2 cellular contexts compared by ENCODE assay signal in genomic region chr12:39660101-39660500, GRCh38.
TF ChIP-seq lines count a peak whose summit lies in the region.

No MANE protein-coding gene starts in this region.

TF ChIP-seq in GM23338, 12 proteins besides CTCF, POLR2A, EP300 and RAD21 (continued from another document):
- TF ChIP-seq REST (IDR thresholded peaks at IDR 0.05; ENCODE audit: unreplicated experiment), result no peak
- TF ChIP-seq CREB1 (CRISPR knock-in tag; IDR thresholded peaks at IDR 0.05; ENCODE audit: low read depth), result no peak
- TF ChIP-seq STAT1 (IDR thresholded peaks at IDR 0.05; ENCODE audit: unreplicated experiment), result no peak
- no peak for TF ChIP-seq EZH2 (IDR thresholded peaks at IDR 0.05; ENCODE audit: low read depth, unreplicated experiment)
- no peak for TF ChIP-seq ETS1 (IDR thresholded peaks at IDR 0.05)
- TF ChIP-seq ZNF114 (CRISPR knock-in tag; IDR thresholded peaks at IDR 0.05), result no peak
- TF ChIP-seq EZH2phosphoT487 (IDR thresholded peaks at IDR 0.05; ENCODE audit: unreplicated experiment), result no peak
- no peak for TF ChIP-seq POLR2AphosphoS5 (IDR thresholded peaks at IDR 0.05; ENCODE audit: low read depth)
- TF ChIP-seq ZNF462 (CRISPR knock-in tag; IDR thresholded peaks at IDR 0.05), result no peak
- no peak for TF ChIP-seq NANOG (IDR thresholded peaks at IDR 0.05; ENCODE audit: borderline replicate concordance)
- no peak for TF ChIP-seq ZNF331 (CRISPR knock-in tag; IDR thresholded peaks at IDR 0.05; ENCODE audit: low read depth)

TF ChIP-seq in WTC11, 78 proteins besides CTCF, POLR2A, EP300 and RAD21 (continued from another document):
- TF ChIP-seq PREB (CRISPR knock-in tag; IDR thresholded peaks at IDR 0.05; ENCODE audit: borderline replicate concordance) (no peak), E2F4 (CRISPR knock-in tag; IDR thresholded peaks at IDR 0.05; ENCODE audit: borderline replicate concordance, low read depth) (no peak), ZNF138 (CRISPR knock-in tag; conservative IDR thresholded peaks at IDR 0.05) (no peak), ATF6 (CRISPR knock-in tag; IDR thresholded peaks at IDR 0.05) (no peak), JUN (CRISPR knock-in tag; IDR thresholded peaks at IDR 0.05) (no peak), E2F5 (CRISPR knock-in tag; IDR thresholded peaks at IDR 0.05) (no peak), ZNF416 (CRISPR knock-in tag; IDR thresholded peaks at IDR 0.05) (no peak), RELA (CRISPR knock-in tag; IDR thresholded peaks at IDR 0.05; ENCODE audit: borderline replicate concordance) (no peak), NR2C2 (CRISPR knock-in tag; IDR thresholded peaks at IDR 0.05) (no peak), HMGXB4 (CRISPR knock-in tag; IDR thresholded peaks at IDR 0.05) (no peak), ZNF263 (CRISPR knock-in tag; IDR thresholded peaks at IDR 0.05; ENCODE audit: low read depth) (no peak), USF2 (CRISPR knock-in tag; IDR thresholded peaks at IDR 0.05) (no peak), ESRRA (CRISPR knock-in tag; IDR thresholded peaks at IDR 0.05; ENCODE audit: borderline replicate concordance) (no peak), NR1H2 (CRISPR knock-in tag; IDR thresholded peaks at IDR 0.05) (no peak)
